In the genomic region with DNA sequence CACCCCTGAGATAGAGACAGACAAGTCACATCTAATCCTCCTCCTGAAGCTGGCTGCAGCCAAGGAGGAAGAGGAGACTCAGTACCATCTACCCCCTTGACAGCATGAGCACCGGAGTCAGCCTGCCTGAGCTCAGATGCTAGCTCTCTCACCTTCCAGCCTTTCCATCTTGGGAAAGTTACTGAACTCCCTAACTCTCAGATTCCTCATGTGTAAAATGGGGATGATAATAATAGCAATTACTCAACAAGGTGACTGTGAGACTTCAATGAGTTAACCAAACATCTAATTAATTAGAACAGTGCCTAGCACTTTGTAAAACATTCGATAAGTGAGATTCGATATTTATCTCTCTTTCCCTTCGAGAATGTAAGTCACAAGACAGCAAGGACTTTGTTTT, we compare ENCODE assay signal across 16 cellular contexts.
"Had no signal": no experiment of that assay in that cellular context is flagged by ENCODE, and none has a peak within 500 bp of the region (broad histone marks: within the 10 kb centered on the region; RNA-seq: fewer than 3 reads in every experiment).

No MANE protein-coding gene starts in this region.

- H3K4me3 Mint-ChIP-seq: activated CD4-positive, alpha-beta memory T cell treated with anti-CD3 and anti-CD28 coated beads for 36 hours; activated CD8-positive, alpha-beta memory T cell treated with anti-CD3 and anti-CD28 coated beads, Interleukin-2, amount 10 ng/mL, durations not matched to agents 7 days and 5 days; activated naive CD8-positive, alpha-beta T cell treated with anti-CD3 and anti-CD28 coated beads for 36 hours; activated T-cell treated with anti-CD3 and anti-CD28 coated beads, Interleukin-2, amount 50 U/mL, for 4 hours had no signal

- DNase-seq: activated CD4-positive, alpha-beta memory T cell treated with anti-CD3 and anti-CD28 coated beads for 36 hours; activated CD4-positive, alpha-beta T cell treated with anti-CD3 and anti-CD28 coated beads for 1 hour; activated CD8-positive, alpha-beta memory T cell treated with anti-CD3 and anti-CD28 coated beads, Interleukin-2, amount 10 ng/mL, durations not matched to agents 7 days and 5 days; activated effector memory CD4-positive, alpha-beta T cell treated with anti-CD3 and anti-CD28 coated beads, Interleukin-2, amount 50 U/mL, for 16 hours; activated naive CD8-positive, alpha-beta T cell treated with anti-CD3 and anti-CD28 coated beads for 36 hours; activated T-cell treated with anti-CD3 and anti-CD28 coated beads, Interleukin-2, amount 50 U/mL, for 4 hours; brain microvascular endothelial cell; heart right ventricle; lower lobe of right lung; midbrain; pancreas; stimulated activated CD4-positive, alpha-beta T cell treated with anti-CD3 and anti-CD28 coated beads, Interleukin-12 subunit alpha, Interleukin-12 subunit beta, amount 100 ng/mL, for 4 hours; stimulated activated CD4-positive, alpha-beta T cell treated with anti-CD3 and anti-CD28 coated beads, Interleukin-2, amount 100 ng/mL, for 24 hours; T1000 had no signal

- H3K4me3 ChIP-seq: gastroesophageal sphincter, heart right ventricle, lower lobe of right lung, pancreas, thoracic aorta had no signal

- H3K9me3 ChIP-seq: gastroesophageal sphincter, heart right ventricle, lower lobe of right lung, pancreas, thoracic aorta had no signal

- H3K27ac ChIP-seq: brain microvascular endothelial cell, gastroesophageal sphincter, heart right ventricle, lower lobe of right lung, pancreas, thoracic aorta had no signal

- H3K36me3 ChIP-seq: brain microvascular endothelial cell, gastroesophageal sphincter, heart right ventricle, lower lobe of right lung, pancreas, thoracic aorta had no signal

- H3K27me3 ChIP-seq: brain microvascular endothelial cell, gastroesophageal sphincter, heart right ventricle, pancreas had no signal

- H3K27me3 Mint-ChIP-seq: activated CD4-positive, alpha-beta memory T cell treated with anti-CD3 and anti-CD28 coated beads for 36 hours; activated CD8-positive, alpha-beta memory T cell treated with anti-CD3 and anti-CD28 coated beads, Interleukin-2, amount 10 ng/mL, durations not matched to agents 7 days and 5 days; activated naive CD8-positive, alpha-beta T cell treated with anti-CD3 and anti-CD28 coated beads for 36 hours had no signal

- ATAC-seq: activated CD8-positive, alpha-beta memory T cell treated with anti-CD3 and anti-CD28 coated beads, Interleukin-2, amount 10 ng/mL, durations not matched to agents 7 days and 5 days; activated T-cell treated with anti-CD3 and anti-CD28 coated beads, Interleukin-2, amount 50 U/mL, for 4 hours; gastroesophageal sphincter; heart right ventricle; lower lobe of right lung; pancreas had no signal

- H3K36me3 Mint-ChIP-seq: activated naive CD8-positive, alpha-beta T cell treated with anti-CD3 and anti-CD28 coated beads for 36 hours had no signal

- H3K9me3 Mint-ChIP-seq: activated CD4-positive, alpha-beta memory T cell treated with anti-CD3 and anti-CD28 coated beads for 36 hours; activated naive CD8-positive, alpha-beta T cell treated with anti-CD3 and anti-CD28 coated beads for 36 hours; activated T-cell treated with anti-CD3 and anti-CD28 coated beads, Interleukin-2, amount 50 U/mL, for 4 hours had no signal

- H3K27ac Mint-ChIP-seq: activated CD4-positive, alpha-beta memory T cell treated with anti-CD3 and anti-CD28 coated beads for 36 hours; activated CD8-positive, alpha-beta memory T cell treated with anti-CD3 and anti-CD28 coated beads, Interleukin-2, amount 10 ng/mL, durations not matched to agents 7 days and 5 days; activated naive CD8-positive, alpha-beta T cell treated with anti-CD3 and anti-CD28 coated beads for 36 hours had no signal
